ENCODE assay signal across 9 cellular contexts in genomic region chrX:108169768-108170167, GRCh38.
"Had no signal": no experiment of that assay in that cellular context is flagged by ENCODE, and none has a peak within 500 bp of the region (broad histone marks: within the 10 kb centered on the region; RNA-seq: fewer than 3 reads in every experiment).

No MANE protein-coding gene starts in this region.

- H3K9me3 Mint-ChIP-seq: GM23338, H9, HFFc6 had no signal

- H3K4me3 Mint-ChIP-seq: GM23338, H9, HFFc6 had no signal

- H3K27ac Mint-ChIP-seq: GM23338, HFFc6 had no signal

- H3K4me1 Mint-ChIP-seq: GM23338 had no signal

- FAIRE-seq: H1, H54 had no signal

- DNase-seq: GM23248, GOT3, H7, H9, HCEC 1CT, HFFc6 had no signal
